ENCODE assay signal across 10 cellular contexts in the genomic region with DNA sequence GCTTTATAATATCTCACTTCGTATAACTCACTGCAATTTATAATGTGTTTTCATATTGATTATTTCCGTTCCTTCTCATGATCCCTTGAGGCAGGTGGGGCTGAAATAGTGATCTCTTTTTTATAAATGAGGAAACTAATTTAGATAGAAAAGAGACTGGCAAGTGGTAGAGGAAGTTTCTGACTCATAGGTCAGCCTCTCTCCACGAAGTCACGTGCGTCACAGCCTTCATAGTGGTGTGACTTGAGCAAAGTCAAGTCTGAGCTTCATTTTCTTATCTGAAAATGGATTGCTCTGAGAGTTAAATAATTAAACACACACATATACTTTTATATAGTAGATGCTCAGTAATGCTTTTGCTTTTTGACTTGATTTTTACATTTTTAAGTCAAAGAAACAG. TPM values are rescaled to one million over a fixed set of nuclear protein-coding genes. Genes with fewer than 3 reads are reported as not detected.
A peak's percentile ranks its signal among the peaks of the same experiment; 100 is the strongest.
DNase-seq lines count a peak whose midpoint lies in the region; ATAC-seq, FAIRE-seq and TF ChIP-seq lines count a peak whose summit lies in the region.
"Had no signal": no experiment of that assay in that cellular context is flagged by ENCODE, and none has a peak within 500 bp of the region (broad histone marks: within the 10 kb centered on the region; RNA-seq: fewer than 3 reads in every experiment).

No MANE protein-coding gene starts in this region.

- no peaks in the 10 kb centered on the region for H3K27me3 ChIP-seq in bronchial epithelial cell (ENCODE audit: control insufficient read depth, insufficient read depth, low read length)

- TF ChIP-seq CTCF in NB4 (IDR thresholded peaks at IDR 0.05; ENCODE audit: low read depth, low read length) (no peak), bronchial epithelial cell (IDR thresholded peaks at IDR 0.05; ENCODE audit: insufficient read depth, low read length, severe bottlenecking) (no peak), retinal pigment epithelial cell (conservative IDR thresholded peaks at IDR 0.05; ENCODE audit: low read depth, low read length) (no peak)

- H3K36me3 ChIP-seq in bronchial epithelial cell (ENCODE audit: control insufficient read depth, insufficient read depth, low read length): no peaks in the 10 kb centered on the region
- H3K36me3 ChIP-seq: HAP-1 had no signal

- H3K4me3 ChIP-seq in NB4 (ENCODE audit: low read depth, low read length) (no peak overlapping the region), bronchial epithelial cell (ENCODE audit: low read depth, low read length) (no peak overlapping the region), retinal pigment epithelial cell (ENCODE audit: low read length) (no peak overlapping the region)
- H3K4me3 ChIP-seq: HAP-1 had no signal

- TF ChIP-seq POLR2A in NB4 (IDR thresholded peaks at IDR 0.05; ENCODE audit: extremely low read depth, insufficient read length): no peak

- no peak for ATAC-seq in GM21529 (IDR thresholded peaks at IDR 0.05; ENCODE audit: unreplicated experiment)

- DNase-seq in activated CD4-positive, alpha-beta T cell treated with anti-CD3 and anti-CD28 coated beads, Interleukin-2, amount 50 U/mL, for 48 hours: peak; percentile 11 to 20
- no peak for DNase-seq in activated CD4-positive, alpha-beta T cell treated with anti-CD3 and anti-CD28 coated beads, Interleukin-2, amount 50 U/mL, for 4 hours
- DNase-seq in NB4 (ENCODE audit: low read depth): peak; percentile 79
- DNase-seq in bronchial epithelial cell (ENCODE audit: low read depth): peak; percentile 40
- DNase-seq in retinal pigment epithelial cell (ENCODE audit: low read depth): peak; percentile 48
- no peak for DNase-seq in NCI-H2107 (lab: John Stamatoyannopoulos, UW)
- no peak for DNase-seq in occipital lobe (lab: John Stamatoyannopoulos, UW)

- no peak for FAIRE-seq in bronchial epithelial cell (lab: Jason Lieb, UNC)
- FAIRE-seq: HTR-8/SVneo had no signal

RNA-seq across cellular contexts. Expression of a gene that starts 19.9 kb away (rescaled TPM):
- not detected in 2 replicates for total RNA-seq in bronchial epithelial cell
- under 0.01 TPM for total RNA-seq in occipital lobe

RNA-seq across cellular contexts. Expression of a gene that starts 20.0 kb away (rescaled TPM):
- total RNA-seq in bronchial epithelial cell (under 0.01 TPM in 1 of 2 replicates, not detected in the other), occipital lobe (0.31 TPM)

RNA-seq across cellular contexts. Expression of a gene that starts 44.9 kb away (rescaled TPM):
- total RNA-seq in bronchial epithelial cell (8.2 and 12.4 TPM in 2 replicates), occipital lobe (41.5 TPM)

Comparison
In these comparisons a context has a peak if more than half of its experiments do, and no peak if none do; other contexts are left out.
1. DNase-seq: peak in activated CD4-positive, alpha-beta T cell treated with anti-CD3 and anti-CD28 coated beads, Interleukin-2, amount 50 U/mL, for 48 hours (2 of 2), NB4 (single experiment), bronchial epithelial cell (single experiment) and retinal pigment epithelial cell (single experiment); none in activated CD4-positive, alpha-beta T cell treated with anti-CD3 and anti-CD28 coated beads, Interleukin-2, amount 50 U/mL, for 4 hours (0 of 2), NCI-H2107 (single experiment) and occipital lobe (single experiment).